ENCODE assay signal across 10 cellular contexts in genomic region chr12:51389302-51389999, GRCh38. TPM values are rescaled to one million over a fixed set of nuclear protein-coding genes. Genes with fewer than 3 reads are reported as not detected.
A peak's percentile ranks its signal among the peaks of the same experiment; 100 is the strongest.
DNase-seq lines count a peak whose midpoint lies in the region; ATAC-seq and TF ChIP-seq lines count a peak whose summit lies in the region.
"Had no signal": no experiment of that assay in that cellular context is flagged by ENCODE, and none has a peak within 500 bp of the region (broad histone marks: within the 10 kb centered on the region; RNA-seq: fewer than 3 reads in every experiment).

No MANE protein-coding gene starts in this region.

- no peaks in the 10 kb centered on the region for H3K27me3 ChIP-seq in PC-9 (ENCODE audit: insufficient read depth, low read depth)

- no peaks in the 10 kb centered on the region for H3K9me3 ChIP-seq in PC-9 (ENCODE audit: insufficient read depth, low read depth)

- peaks cover 4% of the 10 kb centered on the region; the same call in 1 of the 2 replicates for H3K36me3 ChIP-seq in PC-9 (ENCODE audit: low read depth)

- peak overlapping the region; percentile 69; the same call in 1 of the 2 replicates for H3K27ac ChIP-seq in PC-9
- H3K27ac ChIP-seq: coronary artery had no signal

- H3F3A ChIP-seq in PC-9 (ENCODE audit: insufficient read depth, low read depth) = peaks cover 55% of the 10 kb centered on the region

- BruUV-seq in PC-9 (replicated peaks; lab: Mats Ljungman, UMichigan) = no TSS peak

- H3K4me1 ChIP-seq in PC-9 (replicated peaks; ENCODE audit: insufficient read depth) = peaks cover 79% of the 10 kb centered on the region

- TF ChIP-seq CTCF in PC-9 (conservative IDR thresholded peaks at IDR 0.05) = no peak
- TF ChIP-seq CTCF in retinal pigment epithelial cell (conservative IDR thresholded peaks at IDR 0.05; ENCODE audit: low read depth, low read length) = no peak

- POLR2A ChIA-PET in PC-9 (lab: Charles Lee; ENCODE audit: unreplicated experiment) = no interaction called here

- CTCF ChIA-PET in PC-9 (lab: Charles Lee) = interaction anchor here (0.6 kb wide), 1 partner anchor 636 kb away, joined by 12 read pairs; no protein-coding TSS in a partner anchor

- ATAC-seq in HG02852 (IDR thresholded peaks at IDR 0.05; ENCODE audit: unreplicated experiment) = no peak
- ATAC-seq in GM21515 (IDR thresholded peaks at IDR 0.05; ENCODE audit: unreplicated experiment) = no peak
- ATAC-seq in HG03460 (IDR thresholded peaks at IDR 0.05; ENCODE audit: unreplicated experiment) = no peak

- H3K9me2 ChIP-seq in PC-9 (ENCODE audit: insufficient read depth) = no peaks in the 10 kb centered on the region

- H3K4me3 ChIP-seq in PC-9 (no peak overlapping the region), retinal pigment epithelial cell (ENCODE audit: low read length) (no peak overlapping the region)
- H3K4me3 ChIP-seq: coronary artery, lung had no signal

- no peak overlapping the region for H2AFZ ChIP-seq in PC-9

- peak overlapping the region; percentile 86 for H3K4me2 ChIP-seq in PC-9

- peaks cover 50% of the 10 kb centered on the region for H3K79me2 ChIP-seq in PC-9 (ENCODE audit: low read depth)

- no peaks in the 10 kb centered on the region for H4K20me1 ChIP-seq in PC-9 (ENCODE audit: insufficient read depth)

- intact Hi-C loops in PC-9 (cut with micrococcal nuclease; ENCODE audit: unreplicated experiment) = loop anchor here (2.0 kb wide), 1 partner anchor 19 kb away; no protein-coding TSS in a partner anchor

- DNase-seq in NCI-H146 (lab: John Stamatoyannopoulos, UW) (peak; percentile 7), NCI-H146 treated with DMSO at 0.1 percent for 48 hours (lab: John Stamatoyannopoulos, UW; ENCODE audit: unreplicated experiment) (no peak), PC-9 (no peak), dermis blood vessel endothelial cell (peak; percentile 32), retinal pigment epithelial cell (ENCODE audit: low read depth) (peak; percentile 30)

RNA-seq across cellular contexts. Expression of gene GALNT6, which starts 1.8 kb away (rescaled TPM):
- 73.0 and 83.5 TPM in 2 replicates for total RNA-seq in PC-9 (2021)
- total RNA-seq in dermis blood vessel endothelial cell = 19.9 and 38.8 TPM in 2 replicates

RNA-seq across cellular contexts. Expression of gene SLC4A8, which starts 35.2 kb away (rescaled TPM):
- total RNA-seq in PC-9 (2021) (2.6 and 3.0 TPM in 2 replicates), dermis blood vessel endothelial cell (1.3 and 1.7 TPM in 2 replicates)

RNA-seq across cellular contexts. Expression of gene CELA1, which starts 43.0 kb away (rescaled TPM):
- total RNA-seq in PC-9 (2021) (0.58 TPM in 1 of 2 replicates, not detected in the other), dermis blood vessel endothelial cell (not detected in 2 replicates)
- total RNA-seq: lung had no signal

Comparison
In these comparisons a context has a peak if more than half of its experiments do, and no peak if none do; other contexts are left out.
1. DNase-seq: peak in NCI-H146 (single experiment), dermis blood vessel endothelial cell (single experiment) and retinal pigment epithelial cell (single experiment); none in NCI-H146 treated with DMSO at 0.1 percent for 48 hours (single experiment) and PC-9 (0 of 2).